8 cellular contexts compared by ENCODE assay signal in the genomic region with DNA sequence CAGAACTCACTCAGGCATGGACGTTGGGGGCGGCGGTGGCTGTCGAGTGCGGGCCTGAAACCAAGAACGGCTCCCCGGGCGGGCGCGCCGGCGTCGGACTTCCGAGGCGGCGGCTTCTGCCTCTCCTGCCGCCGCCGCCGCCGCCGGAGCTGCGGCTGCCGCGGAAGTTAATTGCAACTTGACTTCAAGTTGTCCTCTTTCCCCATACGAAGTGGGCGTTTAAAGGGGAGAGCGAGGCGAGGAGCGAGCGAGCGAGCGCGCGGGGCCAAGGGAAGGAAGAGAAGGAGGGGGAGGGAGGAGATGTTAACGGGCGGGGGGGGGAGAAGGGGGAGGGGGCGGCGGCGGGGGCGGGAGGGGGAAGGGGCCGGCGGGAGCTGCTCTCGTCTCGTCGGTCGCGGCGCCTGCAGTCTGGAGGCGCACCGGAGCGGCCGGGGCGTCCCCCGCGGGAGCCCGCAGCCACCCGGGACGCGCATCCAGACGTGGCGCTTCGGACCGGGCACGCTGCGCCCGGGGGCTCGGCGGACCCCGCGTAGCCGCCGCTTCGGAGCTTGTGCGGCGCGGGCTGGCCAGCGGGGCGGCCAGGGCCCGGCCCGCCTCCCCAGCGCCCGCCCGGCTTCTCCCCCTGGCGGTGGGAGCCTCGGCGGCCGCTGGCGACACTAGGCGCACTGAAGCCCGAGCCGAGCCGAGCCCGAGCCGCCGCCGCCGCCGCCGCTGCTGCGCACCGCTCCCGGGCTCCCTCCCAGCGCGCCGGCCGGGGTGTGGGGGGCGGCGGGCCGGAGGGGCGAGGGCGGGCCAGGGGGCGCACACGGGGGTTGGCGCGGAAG. TPM values are rescaled to one million over a fixed set of nuclear protein-coding genes. Genes with fewer than 3 reads are reported as not detected.
DNase-seq lines count a peak whose midpoint lies in the region; ATAC-seq and TF ChIP-seq lines count a peak whose summit lies in the region.

No MANE protein-coding gene starts in this region.

- H3K27me3 Mint-ChIP-seq in T-helper 2 cell treated with Interferon-gamma antibody and Interleukin-4, amounts not matched to agents 5 μg/mL and 100 μg/mL, for 36 hours (ENCODE audit: low read depth) = no peaks in the 10 kb centered on the region

- H3K27ac ChIP-seq in DOHH2 (ENCODE audit: low read depth, low read length) (no peak overlapping the region), iPS-20b (ENCODE audit: low read length) (no peak overlapping the region), spleen (peak overlapping the region; percentile 49 to 90 (median 83))

- H3K4me2 ChIP-seq in DOHH2 (ENCODE audit: low read length) = peak overlapping the region; percentile 91

- H3F3A ChIP-seq in DOHH2 (ENCODE audit: control insufficient read depth, insufficient read depth) = 0 out of 2 replicates have a peak, but pooled peaks cover 5% of the 10 kb centered on the region

- H3K79me2 ChIP-seq in DOHH2 (ENCODE audit: control insufficient read depth, low read length) = no peaks in the 10 kb centered on the region

- TF ChIP-seq CTCF in DOHH2 (IDR thresholded peaks at IDR 0.05; ENCODE audit: low read depth, low read length, poor library complexity, severe bottlenecking) (no peak), astrocyte of the spinal cord (IDR thresholded peaks at IDR 0.05; ENCODE audit: low read depth, low read length) (peak; percentile 46), spleen (IDR thresholded peaks at IDR 0.05 in 8 of 11, conservative IDR thresholded peaks at IDR 0.05 in 3 of 11) (peak in 3 of 11 experiments; percentile 36 to 59 (median 41))

- H3K27me3 ChIP-seq in DOHH2 (ENCODE audit: control insufficient read depth, low read length) (peaks cover 66% of the 10 kb centered on the region), iPS-20b (ENCODE audit: insufficient read depth, low read length) (peaks cover 46% of the 10 kb centered on the region), spleen (replicated peaks in 1 of 7) (peaks cover 0 to 33% (median 11%) of the 10 kb centered on the region in 7 donors)

- no peaks in the 10 kb centered on the region for H3K9me2 ChIP-seq in DOHH2 (replicated peaks; ENCODE audit: control insufficient read depth, low read length)

- in situ Hi-C loops in astrocyte of the spinal cord (cut with HindIII; ENCODE audit: low sequenced_read_pairs) = no loop called here

- peak; percentile 85 for ATAC-seq in GM21528 (IDR thresholded peaks at IDR 0.05; ENCODE audit: low FRiP score, unreplicated experiment)

- peak overlapping the region; percentile 97 for H3K27ac Mint-ChIP-seq in T-helper 2 cell treated with Interferon-gamma antibody and Interleukin-4, amounts not matched to agents 5 μg/mL and 100 μg/mL, for 36 hours

- TF ChIP-seq POLR2A in spleen (IDR thresholded peaks at IDR 0.05) = no peak

- intact Hi-C loops in spleen (cut with DNase I; ENCODE audit: low total_unique reads) = no loop called here

- DNase-seq in KG1 (lab: John Stamatoyannopoulos, UW) (peak; percentile 58), astrocyte of the spinal cord (ENCODE audit: low read depth, low spot score) (peak; percentile 56), spleen (peak; percentile 95), HCEC 1CT (no peak)
- DNase-seq in T-helper 2 cell treated with Interferon-gamma antibody and Interleukin-4, amounts not matched to agents 5 μg/mL and 100 μg/mL, for 36 hours (ENCODE audit: low spot score) = peak; percentile 79

- peak overlapping the region; percentile 80; the same call in 1 of the 2 replicates for H3K9ac ChIP-seq in iPS-20b (ENCODE audit: low read depth, low read length)

- H3K4me1 ChIP-seq in DOHH2 (ENCODE audit: control insufficient read depth, low read length) = peaks cover 41% of the 10 kb centered on the region
- peaks cover 10% of the 10 kb centered on the region; the same call in 1 of the 2 replicates for H3K4me1 ChIP-seq in iPS-20b (ENCODE audit: insufficient read depth, low read length)
- H3K4me1 ChIP-seq in spleen = peaks cover 0 to 73% (median 39%) of the 10 kb centered on the region in 6 donors

- peaks cover 65% of the 10 kb centered on the region for H3K36me3 Mint-ChIP-seq in T-helper 2 cell treated with Interferon-gamma antibody and Interleukin-4, amounts not matched to agents 5 μg/mL and 100 μg/mL, for 36 hours (ENCODE audit: low read depth)

- H3K4me3 Mint-ChIP-seq in T-helper 2 cell treated with Interferon-gamma antibody and Interleukin-4, amounts not matched to agents 5 μg/mL and 100 μg/mL, for 36 hours = peak overlapping the region; percentile 97

- peaks cover 6% of the 10 kb centered on the region; the same call in 1 of the 2 replicates for H3K9me3 ChIP-seq in DOHH2 (ENCODE audit: control insufficient read depth, insufficient read depth, low read length)
- H3K9me3 ChIP-seq in iPS-20b (ENCODE audit: insufficient read depth, low read depth, low read length) = peaks cover 7% of the 10 kb centered on the region; the same call in 1 of the 2 replicates
- H3K9me3 ChIP-seq in spleen = peaks cover 3 to 21% (median 16%) of the 10 kb centered on the region in 8 donors

- H3K4me3 ChIP-seq in DOHH2 (ENCODE audit: low read length) (peak overlapping the region; percentile 76), astrocyte of the spinal cord (ENCODE audit: low read depth, low read length) (peak overlapping the region; percentile 49), iPS-20b (ENCODE audit: low read length) (peak overlapping the region; percentile 78), spleen (peak overlapping the region; percentile 45 to 76 (median 60))

- peaks cover 42% of the 10 kb centered on the region for H3K4me1 Mint-ChIP-seq in T-helper 2 cell treated with Interferon-gamma antibody and Interleukin-4, amounts not matched to agents 5 μg/mL and 100 μg/mL, for 36 hours (ENCODE audit: low read depth)

- peaks cover 10% of the 10 kb centered on the region for H3K9me3 Mint-ChIP-seq in T-helper 2 cell treated with Interferon-gamma antibody and Interleukin-4, amounts not matched to agents 5 μg/mL and 100 μg/mL, for 36 hours

- H3K36me3 ChIP-seq in DOHH2 (ENCODE audit: control insufficient read depth, low read length) (no peaks in the 10 kb centered on the region), iPS-20b (ENCODE audit: insufficient read depth, low read depth, low read length) (no peaks in the 10 kb centered on the region), spleen (no peaks in the 10 kb centered on the region)

- 0 to 2% (median 1%) methylated on average over 62 to 116 of the region's 116 CpGs for WGBS in spleen, 5 donors

- H4K20me1 ChIP-seq in DOHH2 (ENCODE audit: control insufficient read depth, insufficient read depth, low read depth, low read length) = 0 out of 2 replicates have a peak, but pooled peaks cover 3% of the 10 kb centered on the region

RNA-seq across cellular contexts. Expression of gene SATB1, which starts 19.7 kb away (rescaled TPM):
- total RNA-seq in spleen = 100 to 1,000 TPM in 1 of 7 donors, 10 to 100 TPM in 6; 57.2 to 104 (median 71.3) TPM
- 10 to 100 TPM; 11.7 to 14.4 (median 12.6) TPM for polyA plus RNA-seq in spleen

Comparison
In these comparisons a context has a peak if more than half of its experiments do, and no peak if none do; other contexts are left out.
1. H3K27ac ChIP-seq: peak in spleen (8 of 8); none in DOHH2 (single experiment) and iPS-20b (single experiment).
2. Peak in every context shown above with its lines, with median percentiles within 50 percentile points of each other: H3K4me3 ChIP-seq.